16 cellular contexts compared by ENCODE assay signal in genomic region chr11:65802841-65803240, GRCh38. TPM values are rescaled to one million over a fixed set of nuclear protein-coding genes. Genes with fewer than 3 reads are reported as not detected.
DNase-seq lines count a peak whose midpoint lies in the region; ATAC-seq and TF ChIP-seq lines count a peak whose summit lies in the region.
"Had no signal": no experiment of that assay in that cellular context is flagged by ENCODE, and none has a peak within 500 bp of the region (broad histone marks: within the 10 kb centered on the region; RNA-seq: fewer than 3 reads in every experiment).

No MANE protein-coding gene starts in this region.

- DNase-seq in memory B cell (ENCODE audit: low spot score in 2 of 2) (no peak), DMS114 treated with DMSO at 0.1 percent for 48 hours (lab: John Stamatoyannopoulos, UW; ENCODE audit: unreplicated experiment) (no peak), progenitor cell of endocrine pancreas (ENCODE audit: low spot score, unreplicated experiment) (no peak)
- DNase-seq: activated T-cell treated with anti-CD3 and anti-CD28 coated beads for 4 hours; amniotic stem cell; CD4-positive, CD25-positive, alpha-beta regulatory T cell; foreskin keratinocyte; islet precursor cell; NCI-H510A treated with DMSO at 0.1 percent for 48 hours; SJCRH30; stimulated activated CD4-positive, alpha-beta T cell treated with anti-CD3 and anti-CD28 coated beads, Interleukin-4, amount 100 ng/mL, for 24 hours had no signal

- ATAC-seq in GM18870 (IDR thresholded peaks at IDR 0.05; ENCODE audit: unreplicated experiment): peak; percentile 67
- peak; percentile 91 for ATAC-seq in GM21529 (IDR thresholded peaks at IDR 0.05; ENCODE audit: unreplicated experiment)
- ATAC-seq in HG03196 (IDR thresholded peaks at IDR 0.05; ENCODE audit: unreplicated experiment): peak; percentile 79
- ATAC-seq in memory B cell (ENCODE audit: low read depth): peak; percentile 67
- no peak for ATAC-seq in GM21737 (IDR thresholded peaks at IDR 0.05; ENCODE audit: unreplicated experiment)
- ATAC-seq in activated CD4-positive, CD25-positive, alpha-beta regulatory T cell treated with anti-CD3 and anti-CD28 coated beads, Interleukin-2, amount 50 U/mL, for 24 hours: no peak
- ATAC-seq: foreskin keratinocyte had no signal

- H3K4me3 Mint-ChIP-seq in memory B cell (no peak overlapping the region), progenitor cell of endocrine pancreas (ENCODE audit: low read depth) (no peak overlapping the region)
- H3K4me3 Mint-ChIP-seq: CD4-positive, CD25-positive, alpha-beta regulatory T cell had no signal

- no peak overlapping the region for H3K27ac Mint-ChIP-seq in memory B cell
- no peak overlapping the region for H3K27ac Mint-ChIP-seq in progenitor cell of endocrine pancreas
- H3K27ac Mint-ChIP-seq: CD4-positive, CD25-positive, alpha-beta regulatory T cell had no signal

- H3K36me3 Mint-ChIP-seq in memory B cell (no peaks in the 10 kb centered on the region), progenitor cell of endocrine pancreas (ENCODE audit: insufficient read depth) (no peaks in the 10 kb centered on the region)
- H3K36me3 Mint-ChIP-seq: CD4-positive, CD25-positive, alpha-beta regulatory T cell had no signal

- no peak for TF ChIP-seq CTCF in progenitor cell of endocrine pancreas (IDR thresholded peaks at IDR 0.05; ENCODE audit: unreplicated experiment)

- H3K27me3 Mint-ChIP-seq in memory B cell (peaks cover 10% of the 10 kb centered on the region), progenitor cell of endocrine pancreas (peaks cover 20% of the 10 kb centered on the region)

- H3K4me1 Mint-ChIP-seq in memory B cell (peaks cover 4% of the 10 kb centered on the region), progenitor cell of endocrine pancreas (ENCODE audit: low read depth) (no peaks in the 10 kb centered on the region)

- H3K9me3 Mint-ChIP-seq in memory B cell (no peaks in the 10 kb centered on the region), progenitor cell of endocrine pancreas (ENCODE audit: low read depth) (no peaks in the 10 kb centered on the region)

RNA-seq across cellular contexts. Expression of gene OVOL1, which starts 16.0 kb away (rescaled TPM):
- total RNA-seq in progenitor cell of endocrine pancreas: 12.4 and 12.7 TPM in 2 replicates
- total RNA-seq: CD4-positive, CD25-positive, alpha-beta regulatory T cell; SJCRH30 had no signal

RNA-seq across cellular contexts. Expression of gene AP5B1, which starts 22.1 kb away (rescaled TPM):
- total RNA-seq in progenitor cell of endocrine pancreas: 18.4 and 19.3 TPM in 2 replicates

RNA-seq across cellular contexts. Expression of gene SNX32, which starts 30.9 kb away (rescaled TPM):
- 3.6 and 4.6 TPM in 2 replicates for total RNA-seq in progenitor cell of endocrine pancreas

RNA-seq across cellular contexts. Expression of gene CFL1, which starts 55.1 kb away (rescaled TPM):
- 864 and 890 TPM in 2 replicates for total RNA-seq in progenitor cell of endocrine pancreas

RNA-seq across cellular contexts. Expression of gene MUS81, which starts 57.4 kb away (rescaled TPM):
- 55.5 and 60.5 TPM in 2 replicates for total RNA-seq in progenitor cell of endocrine pancreas

Comparison
In these comparisons a context has a peak if more than half of its experiments do, and no peak if none do; other contexts are left out.
1. ATAC-seq: peak in GM18870 (single experiment), GM21529 (single experiment), HG03196 (single experiment) and memory B cell (single experiment); none in GM21737 (single experiment) and activated CD4-positive, CD25-positive, alpha-beta regulatory T cell treated with anti-CD3 and anti-CD28 coated beads, Interleukin-2, amount 50 U/mL, for 24 hours (0 of 2).